ENCODE assay signal across 1 cellular context in genomic region chr11:71155846-71156245, GRCh38.
TF ChIP-seq lines count a peak whose summit lies in the region.

No MANE protein-coding gene starts in this region.

TF ChIP-seq in HepG2, 621 proteins besides CTCF, POLR2A, EP300 and RAD21 (continued from another document):
- no peak for TF ChIP-seq ZNF407 (CRISPR knock-in tag; IDR thresholded peaks at IDR 0.05; ENCODE audit: not compliant biosample characterization)
- TF ChIP-seq RAD51 (IDR thresholded peaks at IDR 0.05; ENCODE audit: borderline replicate concordance) = no peak
- no peak for TF ChIP-seq BCLAF1 (IDR thresholded peaks at IDR 0.05)
